Comparison of ENCODE assay signal across 8 cellular contexts in the genomic region with DNA sequence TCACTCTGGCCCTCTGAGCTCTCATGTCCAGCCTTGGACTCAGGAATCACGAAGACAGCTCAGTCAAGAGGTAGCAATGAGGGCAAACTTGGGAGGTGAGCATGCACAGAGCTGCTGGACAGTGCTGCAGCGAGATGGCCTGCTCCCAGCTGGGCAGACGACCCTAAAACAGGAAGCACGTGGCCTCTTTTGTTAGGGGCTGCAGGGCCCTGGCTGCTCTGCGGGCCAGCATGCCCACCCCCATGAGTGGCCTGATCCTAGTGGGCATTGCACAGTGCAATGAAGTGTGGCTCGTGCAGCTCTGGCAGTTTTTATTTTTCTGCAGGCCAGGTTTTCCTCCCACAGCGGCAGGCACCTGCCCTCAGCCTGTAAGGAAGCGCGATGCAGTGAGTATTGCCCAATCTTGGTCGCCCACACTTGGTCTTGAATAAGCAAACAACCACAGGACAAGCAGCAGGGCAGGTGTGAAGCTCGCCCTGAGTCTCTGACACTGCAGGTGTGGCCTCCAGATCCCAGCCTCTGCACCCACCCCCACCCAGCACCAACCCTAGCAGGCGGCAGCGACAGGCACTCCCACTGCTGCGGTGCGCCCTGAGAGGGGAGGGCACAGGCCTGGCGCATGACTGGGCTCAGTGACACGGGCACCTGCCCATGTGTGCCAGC.
DNase-seq lines count a peak whose midpoint lies in the region; ATAC-seq lines count a peak whose summit lies in the region.

No MANE protein-coding gene starts in this region.

- H3K27ac ChIP-seq in effector memory CD4-positive, alpha-beta T cell (ENCODE audit: insufficient read depth, low read length, poor library complexity, severe bottlenecking) = peak overlapping the region; percentile 62
- peak overlapping the region; percentile 99 for H3K27ac ChIP-seq in substantia nigra (ENCODE audit: low read depth, low read length, poor library complexity, severe bottlenecking)

- H3K4me3 Mint-ChIP-seq in T-cell = peak overlapping the region; percentile 48 to 69 (median 56)

- no peaks in the 10 kb centered on the region for H3K27me3 Mint-ChIP-seq in T-cell

- CTCF ChIA-PET in T-cell (lab: Charles Lee) = interaction anchor here (0.5 to 2.7 kb wide), 7 partner anchors 10 to 115 kb away, joined by 3 to 8 read pairs (median 3); no protein-coding TSS in a partner anchor

- H3K4me3 ChIP-seq in effector memory CD4-positive, alpha-beta T cell (ENCODE audit: insufficient read depth, low read depth, low read length, poor library complexity, severe bottlenecking) = peak overlapping the region; percentile 14

- ATAC-seq in HG03175 (IDR thresholded peaks at IDR 0.05; ENCODE audit: unreplicated experiment) (peak; percentile 69), T-cell (replicated peaks in 1 of 4) (peak; percentile 88 to 91 (median 90)), GM19455 (IDR thresholded peaks at IDR 0.05; ENCODE audit: unreplicated experiment) (no peak), HG03469 (IDR thresholded peaks at IDR 0.05; ENCODE audit: unreplicated experiment) (no peak)

- H3K4me1 Mint-ChIP-seq in T-cell = peaks cover 85 to 98% (median 92%) of the 10 kb centered on the region in 3 donors

- no peaks in the 10 kb centered on the region for H3K9me3 ChIP-seq in effector memory CD4-positive, alpha-beta T cell (ENCODE audit: control insufficient read depth, low read length)

- DNase-seq in DMS153 (lab: John Stamatoyannopoulos, UW) = peak; percentile 90
- DNase-seq in T-cell = peak; percentile 43 to 84 (median 70)
- DNase-seq in effector memory CD4-positive, alpha-beta T cell = peak; percentile 51 to 68 (median 63)
- DNase-seq in substantia nigra (lab: John Stamatoyannopoulos, UW) = peak in 1 of 49 donors; percentile 69
- DNase-seq in ACHN = no peak

- POLR2A ChIA-PET in T-cell (lab: Charles Lee) = interaction anchor here (0.5 to 1.0 kb wide), 2 partner anchors 51 to 53 kb away, joined by 3 to 5 read pairs; no protein-coding TSS in a partner anchor

- H3K36me3 ChIP-seq in effector memory CD4-positive, alpha-beta T cell (ENCODE audit: control insufficient read depth, insufficient read depth, low read length) = peaks cover 13% of the 10 kb centered on the region

- in situ Hi-C loops in ACHN (cut with HindIII; ENCODE audit: low pct_ligation_motif_present, low pct_unique_long_range_greater_than_20kb, low sequenced_read_pairs) = no loop called here

- H3K4me1 ChIP-seq in effector memory CD4-positive, alpha-beta T cell (ENCODE audit: control insufficient read depth, insufficient read depth, low read length, poor library complexity, severe bottlenecking) = peaks cover 72% of the 10 kb centered on the region

- no peaks in the 10 kb centered on the region for H3K9me3 Mint-ChIP-seq in T-cell

- H3K27ac Mint-ChIP-seq in T-cell = peak overlapping the region; percentile 92 to 95

- H3K27me3 ChIP-seq in effector memory CD4-positive, alpha-beta T cell (replicated peaks; ENCODE audit: control insufficient read depth, insufficient read depth, low read length, poor library complexity, severe bottlenecking) = no peaks in the 10 kb centered on the region

- peaks cover 18% of the 10 kb centered on the region for H3K36me3 Mint-ChIP-seq in T-cell

Comparison
In these comparisons a context has a peak if more than half of its experiments do, and no peak if none do; other contexts are left out.
1. ATAC-seq: peak in HG03175 (single experiment) and T-cell (4 of 4); none in GM19455 (single experiment) and HG03469 (single experiment).